ENCODE assay signal across 1 cellular context in genomic region chr2:42359894-42360483, GRCh38.
TF ChIP-seq lines count a peak whose summit lies in the region.

No MANE protein-coding gene starts in this region.

TF ChIP-seq in K562, 482 proteins besides CTCF, POLR2A, EP300 and RAD21 (continued from another document and continues in another):
- no peak for TF ChIP-seq ZNF398 (CRISPR knock-in tag; IDR thresholded peaks at IDR 0.05)
- peak in 1 of 2 experiments; percentile 25; a peak in 1 of 4 replicates for TF ChIP-seq BCLAF1 (IDR thresholded peaks at IDR 0.05; ENCODE audit: borderline replicate concordance in 1 of 2, control insufficient read depth in 1 of 2, low read depth in 2 of 2, low read length in 1 of 2)
- no peak for TF ChIP-seq SIX5 (IDR thresholded peaks at IDR 0.05; ENCODE audit: borderline replicate concordance in 1 of 2, insufficient read depth in 1 of 2, low read depth in 1 of 2, low read length in 2 of 2)
- TF ChIP-seq TOE1 (IDR thresholded peaks at IDR 0.05; ENCODE audit: borderline replicate concordance) = no peak
- TF ChIP-seq TOE1 (CRISPR knock-in tag; IDR thresholded peaks at IDR 0.05; ENCODE audit: borderline replicate concordance, low read depth) = no peak
- no peak for TF ChIP-seq ZNF445 (CRISPR knock-in tag; IDR thresholded peaks at IDR 0.05; ENCODE audit: low read depth)
- peak; percentile 51 to 62 for TF ChIP-seq MNT (conservative IDR thresholded peaks at IDR 0.05)
- TF ChIP-seq ZC3H11A (IDR thresholded peaks at IDR 0.05; ENCODE audit: low read depth, low read length) = no peak
- TF ChIP-seq CHD4 (IDR thresholded peaks at IDR 0.05; ENCODE audit: insufficient read depth, insufficient replicate concordance, low read depth, low read length, poor library complexity, severe bottlenecking) = no peak
- TF ChIP-seq XRCC4 (IDR thresholded peaks at IDR 0.05; ENCODE audit: extremely low read depth, insufficient read depth, insufficient read length) = no peak
- TF ChIP-seq ZNF740 (CRISPR knock-in tag; IDR thresholded peaks at IDR 0.05) = no peak
- no peak for TF ChIP-seq ZNF740 (tag; IDR thresholded peaks at IDR 0.05)
- TF ChIP-seq ZNF707 (CRISPR knock-in tag; conservative IDR thresholded peaks at IDR 0.05) = no peak
- TF ChIP-seq THRA (IDR thresholded peaks at IDR 0.05) = no peak
- TF ChIP-seq RBM22 (IDR thresholded peaks at IDR 0.05; ENCODE audit: low read depth, low read length, poor library complexity, severe bottlenecking) = no peak
- TF ChIP-seq NFE2L1 (tag; IDR thresholded peaks at IDR 0.05; ENCODE audit: borderline replicate concordance, low read depth) = no peak
- no peak for TF ChIP-seq ZNF699 (CRISPR knock-in tag; IDR thresholded peaks at IDR 0.05; ENCODE audit: insufficient replicate concordance)
- TF ChIP-seq LARP7 (IDR thresholded peaks at IDR 0.05) = no peak
- TF ChIP-seq ZNF224 (CRISPR knock-in tag; IDR thresholded peaks at IDR 0.05) = no peak
- no peak for TF ChIP-seq SIN3B (IDR thresholded peaks at IDR 0.05; ENCODE audit: low read depth)
- no peak for TF ChIP-seq RBM34 (IDR thresholded peaks at IDR 0.05; ENCODE audit: borderline replicate concordance, insufficient read depth, low read length)
- no peak for TF ChIP-seq TEAD2 (tag; IDR thresholded peaks at IDR 0.05)
- no peak for TF ChIP-seq ATF1 (CRISPR knock-in tag; IDR thresholded peaks at IDR 0.05)
- TF ChIP-seq ATF1 (tag; IDR thresholded peaks at IDR 0.05) = no peak
- TF ChIP-seq ETS1 (conservative IDR thresholded peaks at IDR 0.05; ENCODE audit: control insufficient read depth, low read depth, low read length) = peak; percentile 63; the same call in 1 of the 2 replicates
- peak; percentile 81 for TF ChIP-seq MTA2 (IDR thresholded peaks at IDR 0.05; ENCODE audit: low read depth)
- TF ChIP-seq ZNF140 (CRISPR knock-in tag; IDR thresholded peaks at IDR 0.05) = no peak
- no peak for TF ChIP-seq EZH2 (IDR thresholded peaks at IDR 0.05; ENCODE audit: borderline replicate concordance, low read depth, low read length)
- no peak for TF ChIP-seq GMEB1 (CRISPR knock-in tag; IDR thresholded peaks at IDR 0.05)
- TF ChIP-seq POLR2AphosphoS5 (IDR thresholded peaks at IDR 0.05; ENCODE audit: control insufficient read depth, insufficient read depth, low read depth, low read length) = peak; percentile 94
- no peak for TF ChIP-seq ZNF3 (CRISPR knock-in tag; IDR thresholded peaks at IDR 0.05)
- no peak for TF ChIP-seq NBN (IDR thresholded peaks at IDR 0.05; ENCODE audit: low read depth)
- TF ChIP-seq SMC3 (conservative IDR thresholded peaks at IDR 0.05; ENCODE audit: insufficient read depth, low read depth, low read length) = no peak
- TF ChIP-seq TSHZ1 (CRISPR knock-in tag; IDR thresholded peaks at IDR 0.05) = no peak
- no peak for TF ChIP-seq IRF2 (CRISPR knock-in tag; IDR thresholded peaks at IDR 0.05)
- no peak for TF ChIP-seq GTF2A2 (tag; IDR thresholded peaks at IDR 0.05)
- TF ChIP-seq CEBPB (tag; IDR thresholded peaks at IDR 0.05) = peak; percentile 94
- peak; percentile 17; the same call in 1 of the 2 replicates for TF ChIP-seq TAF7 (tag; IDR thresholded peaks at IDR 0.05)
- TF ChIP-seq HNRNPL (IDR thresholded peaks at IDR 0.05; ENCODE audit: low read depth, low read length) = no peak
- TF ChIP-seq ZNF197 (CRISPR knock-in tag; IDR thresholded peaks at IDR 0.05; ENCODE audit: low read depth) = 0 out of 2 replicates have a peak, but pooled peaks have one; percentile 50
- no peak for TF ChIP-seq ZNF512 (tag; IDR thresholded peaks at IDR 0.05)
- no peak for TF ChIP-seq PHB (CRISPR knock-in tag; IDR thresholded peaks at IDR 0.05)
- no peak for TF ChIP-seq KLF1 (tag; IDR thresholded peaks at IDR 0.05)
- TF ChIP-seq XRCC5 (IDR thresholded peaks at IDR 0.05; ENCODE audit: low read depth, low read length) = no peak
- TF ChIP-seq BHLHE40 (IDR thresholded peaks at IDR 0.05; ENCODE audit: low read length) = peak; percentile 75; the same call in 1 of the 2 replicates
- peak in 1 of 2 experiments; percentile 57; a peak in 1 of 4 replicates for TF ChIP-seq FOXK2 (conservative IDR thresholded peaks at IDR 0.05 in 1 of 2, IDR thresholded peaks at IDR 0.05 in 1 of 2; ENCODE audit: low read depth in 2 of 2)
- no peak for TF ChIP-seq ZNF354B (CRISPR knock-in tag; IDR thresholded peaks at IDR 0.05)
